Comparison of ENCODE assay signal across 9 cellular contexts in the genomic region with DNA sequence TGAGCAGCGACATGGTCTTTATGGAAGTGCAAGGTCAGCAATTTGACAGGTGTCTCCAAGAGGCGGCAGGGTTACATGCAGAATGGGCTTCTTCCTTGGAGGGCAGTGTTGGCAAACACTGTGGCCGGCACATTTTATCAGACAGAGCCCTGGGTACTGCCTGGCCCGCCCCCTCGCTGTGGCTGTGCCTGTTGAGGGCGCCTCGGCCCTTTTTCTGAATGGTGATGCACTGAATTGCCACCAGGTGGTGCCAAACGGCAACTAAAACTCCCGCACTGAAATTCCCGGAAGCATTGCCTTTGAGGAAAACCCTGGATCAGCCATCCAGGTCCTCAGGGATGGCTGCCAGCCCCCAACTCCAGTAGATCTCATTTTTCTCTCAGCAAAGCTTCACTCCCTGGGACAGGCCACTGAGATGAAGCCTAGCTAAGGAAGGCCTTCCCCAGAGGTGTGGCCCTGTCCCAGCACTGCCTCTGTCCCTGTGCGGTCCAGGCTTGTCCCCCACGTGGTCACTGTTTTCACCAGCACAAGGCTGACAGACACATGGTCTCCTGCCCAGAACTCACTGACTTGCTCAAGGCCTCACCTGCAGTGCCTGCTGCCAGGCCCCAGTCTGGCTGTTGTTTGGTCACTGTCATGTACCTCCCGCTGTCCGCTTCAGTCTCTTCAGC.
DNase-seq lines count a peak whose midpoint lies in the region; ATAC-seq and TF ChIP-seq lines count a peak whose summit lies in the region.
"Had no signal": no experiment of that assay in that cellular context is flagged by ENCODE, and none has a peak within 500 bp of the region (broad histone marks: within the 10 kb centered on the region; RNA-seq: fewer than 3 reads in every experiment).

No MANE protein-coding gene starts in this region.

- no peak overlapping the region for H3K27ac Mint-ChIP-seq in endodermal cell
- peak overlapping the region; percentile 64 for H3K27ac Mint-ChIP-seq in stimulated activated memory B cell treated with anti-CD40 and anti-IgM and Interleukin-4, amounts not matched to agents 10 μg/mL and 1 μg/mL and 100 μg/mL, for 72 hours

- TF ChIP-seq CTCF in endodermal cell (conservative IDR thresholded peaks at IDR 0.05), result peak; percentile 97

- no peak overlapping the region for H3K4me3 Mint-ChIP-seq in endodermal cell
- H3K4me3 Mint-ChIP-seq in stimulated activated memory B cell treated with anti-CD40 and anti-IgM and Interleukin-4, amounts not matched to agents 10 μg/mL and 1 μg/mL and 100 μg/mL, for 72 hours, result no peak overlapping the region

- H2BK120ac ChIP-seq in mesendoderm (ENCODE audit: low read depth, low read length), result no peak overlapping the region

- H3K4me3 ChIP-seq in endodermal cell (ENCODE audit: low read length) (no peak overlapping the region), mesendoderm (ENCODE audit: low read length) (no peak overlapping the region)

- H2BK5ac ChIP-seq in mesendoderm (ENCODE audit: low read length), result no peak overlapping the region

- no peak overlapping the region for H4K8ac ChIP-seq in mesendoderm (ENCODE audit: low read depth, low read length)

- WGBS in endodermal cell (ENCODE audit: insufficient coverage in 1 of 2, insufficient read length in 1 of 2), 2 experiments, result 40 to 44% methylated on average over 11 to 14 of the region's 14 CpGs
- WGBS in mesendoderm (ENCODE audit: extremely low coverage, insufficient coverage, low lambda C conversion rate), result no CpG with 5 or more reads among the region's 14 CpGs

- no peaks in the 10 kb centered on the region for H3K27me3 ChIP-seq in endodermal cell (ENCODE audit: control insufficient read depth, insufficient read depth, low read length, poor library complexity, severe bottlenecking)
- H3K27me3 ChIP-seq in mesendoderm (ENCODE audit: insufficient read depth, low read length, poor library complexity), result no peaks in the 10 kb centered on the region

- H2BK15ac ChIP-seq in mesendoderm (replicated peaks; ENCODE audit: low read depth), result no peak overlapping the region

- no peak overlapping the region for H3K4ac ChIP-seq in mesendoderm (ENCODE audit: low read depth, low read length)

- no peaks in the 10 kb centered on the region for H3K9me3 ChIP-seq in endodermal cell (ENCODE audit: control insufficient read depth, low read length)

- no peak overlapping the region for H3K56ac ChIP-seq in mesendoderm (ENCODE audit: low read length)

- no peak overlapping the region for H3K18ac ChIP-seq in mesendoderm (ENCODE audit: low read length)

- no peak overlapping the region for H3K23ac ChIP-seq in mesendoderm (ENCODE audit: low read length)

- peaks cover 27% of the 10 kb centered on the region for H3K36me3 ChIP-seq in endodermal cell (ENCODE audit: control insufficient read depth, insufficient read depth, low read length)
- H3K36me3 ChIP-seq in mesendoderm (ENCODE audit: control insufficient read depth, insufficient read depth, low read length), result peaks cover 2% of the 10 kb centered on the region

- peak; percentile 14 for DNase-seq in GF-D8 (lab: John Stamatoyannopoulos, UW)
- DNase-seq in NCI-H69 (lab: John Stamatoyannopoulos, UW), result peak; percentile 82
- DNase-seq in activated CD8-positive, alpha-beta memory T cell treated with anti-CD3 and anti-CD28 coated beads for 24 hours, result peak; percentile 79
- peak; percentile 97 for DNase-seq in endodermal cell
- peak; percentile 84 for DNase-seq in mesendoderm

- no peaks in the 10 kb centered on the region for H3K27me3 Mint-ChIP-seq in endodermal cell (ENCODE audit: insufficient read depth)
- no peaks in the 10 kb centered on the region for H3K27me3 Mint-ChIP-seq in stimulated activated memory B cell treated with anti-CD40 and anti-IgM and Interleukin-4, amounts not matched to agents 10 μg/mL and 1 μg/mL and 100 μg/mL, for 72 hours

- no peak overlapping the region for H2AK5ac ChIP-seq in mesendoderm (ENCODE audit: low read length)

- peaks cover 39% of the 10 kb centered on the region for H3K36me3 Mint-ChIP-seq in endodermal cell (ENCODE audit: low read depth)
- H3K36me3 Mint-ChIP-seq in stimulated activated memory B cell treated with anti-CD40 and anti-IgM and Interleukin-4, amounts not matched to agents 10 μg/mL and 1 μg/mL and 100 μg/mL, for 72 hours, result peaks cover 81% of the 10 kb centered on the region

- peaks cover 15% of the 10 kb centered on the region for H3K4me1 Mint-ChIP-seq in endodermal cell
- peaks cover 6% of the 10 kb centered on the region for H3K4me1 Mint-ChIP-seq in stimulated activated memory B cell treated with anti-CD40 and anti-IgM and Interleukin-4, amounts not matched to agents 10 μg/mL and 1 μg/mL and 100 μg/mL, for 72 hours

- no peaks in the 10 kb centered on the region for H3K79me2 ChIP-seq in mesendoderm (ENCODE audit: control insufficient read depth, insufficient read depth, low read length)

- H3K27ac ChIP-seq in endodermal cell (ENCODE audit: low read depth, low read length) (no peak overlapping the region), mesendoderm (ENCODE audit: low read depth, low read length) (no peak overlapping the region)
- H3K27ac ChIP-seq: epithelial cell of prostate had no signal

- H3K4me2 ChIP-seq in mesendoderm (ENCODE audit: low read length), result no peak overlapping the region

- no peaks in the 10 kb centered on the region for H3K79me1 ChIP-seq in mesendoderm (ENCODE audit: low read length)

- ATAC-seq in HG03342 (IDR thresholded peaks at IDR 0.05; ENCODE audit: unreplicated experiment) (peak; percentile 66), HG03469 (IDR thresholded peaks at IDR 0.05; ENCODE audit: unreplicated experiment) (no peak)
- peak; percentile 81 for ATAC-seq in stimulated activated memory B cell treated with anti-CD40 and anti-IgM and Interleukin-4, amounts not matched to agents 10 μg/mL and 1 μg/mL and 100 μg/mL, for 72 hours

- no peak overlapping the region for H3K9ac ChIP-seq in endodermal cell (ENCODE audit: extremely low read depth, low read length, poor library complexity, severe bottlenecking)
- no peak overlapping the region for H3K9ac ChIP-seq in mesendoderm (ENCODE audit: low read length)

- H4K5ac ChIP-seq in mesendoderm (ENCODE audit: low read length), result no peak overlapping the region

- H3K4me1 ChIP-seq in endodermal cell (ENCODE audit: control insufficient read depth, insufficient read depth, low read length) (peaks cover 2% of the 10 kb centered on the region), mesendoderm (ENCODE audit: control insufficient read depth, low read depth, low read length) (no peaks in the 10 kb centered on the region)

- H3K9me3 Mint-ChIP-seq in endodermal cell, result no peaks in the 10 kb centered on the region
- no peaks in the 10 kb centered on the region for H3K9me3 Mint-ChIP-seq in stimulated activated memory B cell treated with anti-CD40 and anti-IgM and Interleukin-4, amounts not matched to agents 10 μg/mL and 1 μg/mL and 100 μg/mL, for 72 hours

Comparison
In these comparisons a context has a peak if more than half of its experiments do, and no peak if none do; other contexts are left out.
1. DNase-seq: peak in every context shown above with its lines; median percentile 97 in endodermal cell; 84 in mesendoderm; 82 in NCI-H69; 79 in activated CD8-positive, alpha-beta memory T cell treated with anti-CD3 and anti-CD28 coated beads for 24 hours; 14 in GF-D8.